ENCODE assay signal across 8 cellular contexts in the genomic region with DNA sequence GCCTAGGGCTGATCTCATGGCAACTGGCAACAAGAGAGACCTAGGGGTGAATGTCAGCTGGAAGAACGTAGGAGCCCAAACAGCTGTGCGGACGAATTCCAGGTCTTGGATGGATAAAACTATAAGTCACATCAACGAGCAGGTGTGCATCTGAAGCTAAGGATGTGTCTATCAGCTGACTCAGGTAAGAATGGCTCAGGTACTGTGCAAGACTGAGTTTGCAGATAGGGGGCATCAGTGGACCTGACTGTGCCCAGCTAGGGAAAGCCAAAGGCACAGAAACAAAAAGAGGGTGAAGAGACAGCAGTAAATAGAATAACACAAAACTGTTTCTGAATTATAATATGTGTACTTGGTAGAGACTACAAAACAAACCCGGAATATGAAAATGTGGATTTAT.
A peak's percentile ranks its signal among the peaks of the same experiment; 100 is the strongest.
DNase-seq lines count a peak whose midpoint lies in the region; ATAC-seq, FAIRE-seq and TF ChIP-seq lines count a peak whose summit lies in the region.

No MANE protein-coding gene starts in this region.

- FAIRE-seq in GM12891 (lab: Jason Lieb, UNC): no peak

- peak; percentile 78 for ATAC-seq in HG03103 (IDR thresholded peaks at IDR 0.05; ENCODE audit: low read depth, unreplicated experiment)
- ATAC-seq in GM21619 (IDR thresholded peaks at IDR 0.05; ENCODE audit: unreplicated experiment): no peak

- no peak overlapping the region for H3K4me3 ChIP-seq in epithelial cell of proximal tubule (ENCODE audit: low read depth, low read length)

- DNase-seq in activated gamma-delta T cell treated with Interleukin-2 at 50 U/mL for 16 hours (peak; percentile 39), activated gamma-delta T cell (lab: John Stamatoyannopoulos, UW) (no peak), epithelial cell of proximal tubule (ENCODE audit: low read depth) (no peak), GM12891 (ENCODE audit: insufficient read length, low spot score) (no peak)
- DNase-seq in activated CD4-positive, CD25-positive, alpha-beta regulatory T cell treated with anti-CD3 and anti-CD28 coated beads, Interleukin-2, amount 50 U/mL, for 72 hours: peak; percentile 32
- DNase-seq in stimulated activated CD4-positive, alpha-beta T cell treated with anti-CD3 and anti-CD28 coated beads, Interleukin-4, amount 100 ng/mL, for 1 hour: peak; percentile 23

- TF ChIP-seq CTCF in epithelial cell of proximal tubule (conservative IDR thresholded peaks at IDR 0.05; ENCODE audit: low read depth, low read length): peak; percentile 90

- no peak for TF ChIP-seq POLR2A in GM12891 (IDR thresholded peaks at IDR 0.05; ENCODE audit: low read depth, low read length)

TF ChIP-seq in GM12891, 5 proteins besides CTCF, POLR2A, EP300 and RAD21:
- TF ChIP-seq POLR2AphosphoS5 (IDR thresholded peaks at IDR 0.05; ENCODE audit: low read depth, low read length) (no peak), PAX5 (IDR thresholded peaks at IDR 0.05; ENCODE audit: insufficient read depth, low read length, severe bottlenecking) (no peak)

Comparison
In these comparisons a context has a peak if more than half of its experiments do, and no peak if none do; other contexts are left out.
1. DNase-seq: peak in activated gamma-delta T cell treated with Interleukin-2 at 50 U/mL for 16 hours (single experiment), activated CD4-positive, CD25-positive, alpha-beta regulatory T cell treated with anti-CD3 and anti-CD28 coated beads, Interleukin-2, amount 50 U/mL, for 72 hours (single experiment) and stimulated activated CD4-positive, alpha-beta T cell treated with anti-CD3 and anti-CD28 coated beads, Interleukin-4, amount 100 ng/mL, for 1 hour (single experiment); none in activated gamma-delta T cell (single experiment), epithelial cell of proximal tubule (single experiment) and GM12891 (single experiment).